10 cellular contexts compared by ENCODE assay signal in genomic region chr6:100171533-100172321, GRCh38.
A peak's percentile ranks its signal among the peaks of the same experiment; 100 is the strongest.
DNase-seq lines count a peak whose midpoint lies in the region; ATAC-seq, FAIRE-seq and TF ChIP-seq lines count a peak whose summit lies in the region.
"Had no signal": no experiment of that assay in that cellular context is flagged by ENCODE, and none has a peak within 500 bp of the region (broad histone marks: within the 10 kb centered on the region; RNA-seq: fewer than 3 reads in every experiment).

No MANE protein-coding gene starts in this region.

- H3K27me3 ChIP-seq in bronchial epithelial cell (ENCODE audit: control insufficient read depth, insufficient read depth, low read length): no peaks in the 10 kb centered on the region
- H3K27me3 ChIP-seq in right atrium auricular region: no peaks in the 10 kb centered on the region

- H3K4me3 ChIP-seq in bronchial epithelial cell (ENCODE audit: low read depth, low read length) (no peak overlapping the region), right atrium auricular region (no peak overlapping the region)

- no peak overlapping the region for H3K4me3 Mint-ChIP-seq in mesothelial cell of epicardium

- H3K36me3 ChIP-seq in bronchial epithelial cell (ENCODE audit: control insufficient read depth, insufficient read depth, low read length) (no peaks in the 10 kb centered on the region), right atrium auricular region (no peaks in the 10 kb centered on the region)

- H3K27me3 Mint-ChIP-seq in mesothelial cell of epicardium (ENCODE audit: low read depth): peaks cover 3% of the 10 kb centered on the region

- H3K27ac ChIP-seq in right atrium auricular region (no peak overlapping the region), caudate nucleus (ENCODE audit: low read depth, low read length) (no peak overlapping the region)

- TF ChIP-seq CTCF in bronchial epithelial cell (IDR thresholded peaks at IDR 0.05; ENCODE audit: insufficient read depth, low read length, severe bottlenecking) (no peak), mesothelial cell of epicardium (IDR thresholded peaks at IDR 0.05; ENCODE audit: unreplicated experiment) (no peak), right atrium auricular region (IDR thresholded peaks at IDR 0.05) (no peak)

- peak; percentile 76 for DNase-seq in bronchial epithelial cell (ENCODE audit: low read depth)
- DNase-seq in mesothelial cell of epicardium (ENCODE audit: low spot score in 2 of 2, unreplicated experiment in 2 of 2): no peak
- no peak for DNase-seq in sciatic nerve (ENCODE audit: low spot score)
- no peak for DNase-seq in right atrium auricular region (ENCODE audit: low spot score)
- no peak for DNase-seq in caudate nucleus (lab: John Stamatoyannopoulos, UW)
- DNase-seq: T1000 had no signal

- no peaks in the 10 kb centered on the region for H3K36me3 Mint-ChIP-seq in mesothelial cell of epicardium

- H3K27ac Mint-ChIP-seq in mesothelial cell of epicardium: no peak overlapping the region

- no peaks in the 10 kb centered on the region for H3K9me3 Mint-ChIP-seq in mesothelial cell of epicardium

- H3K4me1 ChIP-seq in right atrium auricular region: no peaks in the 10 kb centered on the region

- no peak for FAIRE-seq in bronchial epithelial cell (lab: Jason Lieb, UNC)
- FAIRE-seq: endothelial cell of umbilical vein had no signal

- no peaks in the 10 kb centered on the region for H3K9me3 ChIP-seq in right atrium auricular region

- intact Hi-C loops in sciatic nerve (cut with DNase I): no loop called here

- H3K4me1 Mint-ChIP-seq in mesothelial cell of epicardium: peaks cover 42% of the 10 kb centered on the region

- peak; percentile 87 for ATAC-seq in GM18517 (IDR thresholded peaks at IDR 0.05; ENCODE audit: unreplicated experiment)
- peak; percentile 87 for ATAC-seq in GM21717 (IDR thresholded peaks at IDR 0.05; ENCODE audit: unreplicated experiment)
- peak; percentile 85 for ATAC-seq in HG03520 (IDR thresholded peaks at IDR 0.05; ENCODE audit: unreplicated experiment)
- ATAC-seq in sciatic nerve: no peak
